8 cellular contexts compared by ENCODE assay signal in the genomic region with DNA sequence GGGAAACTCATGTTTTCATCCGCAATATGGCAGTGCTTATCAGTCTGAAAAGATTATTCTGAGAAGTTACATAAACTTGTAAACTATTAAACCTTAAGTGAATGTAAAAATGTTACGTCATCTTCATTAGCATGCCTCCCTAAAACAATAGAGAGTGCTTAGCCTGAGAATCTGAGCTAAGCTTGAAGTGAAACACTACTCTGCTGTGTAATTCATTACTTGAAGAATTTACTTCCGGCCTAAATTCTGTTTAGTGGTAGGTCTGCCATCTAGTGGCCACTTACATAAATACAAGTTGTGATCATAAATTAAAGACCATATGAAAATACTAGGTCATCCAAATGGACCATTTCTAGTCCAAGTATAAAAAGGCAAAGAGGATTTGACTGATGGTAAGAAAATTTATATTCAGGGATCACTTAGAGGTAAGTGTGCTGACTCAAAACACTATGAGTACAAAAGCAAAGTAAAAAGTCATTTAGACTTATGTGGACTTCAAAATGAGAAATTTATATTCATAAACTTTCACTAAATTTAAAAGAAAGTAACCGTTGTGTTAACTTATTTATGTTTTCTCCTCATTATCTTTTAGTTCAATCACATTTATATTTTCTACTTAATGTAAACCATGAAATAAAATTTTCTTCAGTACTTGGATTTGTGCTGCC.
A peak's percentile ranks its signal among the peaks of the same experiment; 100 is the strongest.
DNase-seq lines count a peak whose midpoint lies in the region; ATAC-seq and TF ChIP-seq lines count a peak whose summit lies in the region.

No MANE protein-coding gene starts in this region.

- no peaks in the 10 kb centered on the region for H3K27me3 Mint-ChIP-seq in T-cell

- peaks cover 0 to 2% (median 0%) of the 10 kb centered on the region in 3 donors for H3K4me1 Mint-ChIP-seq in T-cell

- H3K4me3 ChIP-seq in GM12875 (ENCODE audit: low read depth, low read length) (no peak overlapping the region), fibroblast of pulmonary artery (replicated peaks; ENCODE audit: low read depth, low read length) (no peak overlapping the region), neuron (ENCODE audit: low read length) (no peak overlapping the region)

- CTCF ChIA-PET in T-cell (lab: Charles Lee), result interaction anchor here (1.0 to 1.3 kb wide), 4 partner anchors 9 to 1340 kb away, joined by 3 to 4 read pairs (median 3); no protein-coding TSS in a partner anchor

- no peak overlapping the region for H3K27ac Mint-ChIP-seq in T-cell

- H3K36me3 Mint-ChIP-seq in T-cell, result no peaks in the 10 kb centered on the region

- H2AFZ ChIP-seq in neuron (ENCODE audit: low read depth, low read length), result peak overlapping the region; percentile 76

- H3K9me3 ChIP-seq in neuron (ENCODE audit: low read length), result no peaks in the 10 kb centered on the region

- TF ChIP-seq CTCF in GM12875 (IDR thresholded peaks at IDR 0.05; ENCODE audit: borderline replicate concordance, insufficient read depth, low read depth, low read length), result peak; percentile 25; the same call in 1 of the 2 replicates
- TF ChIP-seq CTCF in fibroblast of pulmonary artery (IDR thresholded peaks at IDR 0.05; ENCODE audit: low read length, missing control alignments), result peak; percentile 56

- H3K27me3 ChIP-seq in neuron (ENCODE audit: insufficient read depth, low read length), result no peaks in the 10 kb centered on the region

- DNase-seq in AG20443 (ENCODE audit: low spot score) (peak; percentile 55), M059J (ENCODE audit: low read depth) (peak; percentile 44), T-cell (peak in 5 of 34 experiments; percentile 1 to 17 (median 4)), fibroblast of pulmonary artery (ENCODE audit: low read depth) (peak; percentile 79)
- no peak for DNase-seq in stimulated activated CD4-positive, alpha-beta T cell treated with anti-CD3 and anti-CD28 coated beads, Interleukin-1b, Interleukin-23, amount 100 ng/mL, for 48 hours

- POLR2A ChIA-PET in T-cell (lab: Charles Lee), result no interaction called here

- no peaks in the 10 kb centered on the region for H3K36me3 ChIP-seq in neuron (ENCODE audit: insufficient read depth, low read length)

- no peak overlapping the region for H3K4me3 Mint-ChIP-seq in T-cell

- no peaks in the 10 kb centered on the region for H3K9me3 Mint-ChIP-seq in T-cell

- H3K4me1 ChIP-seq in neuron (ENCODE audit: insufficient read depth, low read length), result no peaks in the 10 kb centered on the region

- peak; percentile 86 for ATAC-seq in HG02610 (IDR thresholded peaks at IDR 0.05; ENCODE audit: unreplicated experiment)
- peak; percentile 32 to 67 (median 48) for ATAC-seq in T-cell (replicated peaks in 1 of 4)
